1 cellular context compared by ENCODE assay signal in genomic region chr13:108268713-108269112, GRCh38.
A peak's percentile ranks its signal among the peaks of the same experiment; 100 is the strongest.
TF ChIP-seq lines count a peak whose summit lies in the region.

No MANE protein-coding gene starts in this region.

TF ChIP-seq in GM12878, 131 proteins besides CTCF, POLR2A, EP300 and RAD21:
- TF ChIP-seq ZBED1 (IDR thresholded peaks at IDR 0.05; ENCODE audit: borderline replicate concordance) (no peak), YY1 (IDR thresholded peaks at IDR 0.05; ENCODE audit: low read depth, low read length) (0 out of 2 replicates have a peak, but pooled peaks have one; percentile 26)
